20 cellular contexts compared by ENCODE assay signal in the genomic region with DNA sequence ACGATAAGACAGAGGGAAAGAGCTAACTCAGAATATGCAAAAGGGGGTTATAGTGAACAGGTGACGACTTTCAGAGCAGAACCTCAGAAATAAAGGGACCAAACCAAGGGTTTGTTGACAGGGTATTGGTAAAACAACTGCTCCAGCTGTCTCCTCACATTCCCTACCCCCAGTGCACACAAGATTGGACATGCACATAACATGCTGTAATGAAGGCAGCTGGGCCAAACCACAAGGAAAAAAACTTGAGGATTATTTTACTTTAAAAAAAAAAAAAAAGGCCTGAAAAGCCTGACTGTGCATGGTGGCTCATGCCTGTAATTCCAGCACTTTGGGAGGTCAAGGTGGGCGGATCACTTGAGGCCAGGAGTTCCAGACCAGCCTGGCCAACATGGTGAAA. TPM values are rescaled to one million over a fixed set of nuclear protein-coding genes. Genes with fewer than 3 reads are reported as not detected.
DNase-seq lines count a peak whose midpoint lies in the region; ATAC-seq and TF ChIP-seq lines count a peak whose summit lies in the region.
"Had no signal": no experiment of that assay in that cellular context is flagged by ENCODE, and none has a peak within 500 bp of the region (broad histone marks: within the 10 kb centered on the region; RNA-seq: fewer than 3 reads in every experiment).

No MANE protein-coding gene starts in this region.

- H3K9me3 Mint-ChIP-seq in nephron (no peaks in the 10 kb centered on the region), CD14-positive monocyte (no peaks in the 10 kb centered on the region)
- H3K9me3 Mint-ChIP-seq: activated CD4-positive, alpha-beta T cell treated with anti-CD3 and anti-CD28 coated beads, Interleukin-2, amount 10 ng/mL, durations not matched to agents 7 days and 5 days had no signal

- no peak overlapping the region for H3K4me3 ChIP-seq in MG63
- H3K4me3 ChIP-seq: tibial nerve had no signal

- peaks cover 23% of the 10 kb centered on the region for H3K4me1 Mint-ChIP-seq in nephron
- H3K4me1 Mint-ChIP-seq in CD14-positive monocyte: peaks cover 21% of the 10 kb centered on the region

- H3K27me3 Mint-ChIP-seq in nephron (ENCODE audit: low read depth) (peaks cover 6% of the 10 kb centered on the region), CD14-positive monocyte (ENCODE audit: low read depth in 3 of 3) (peaks cover 0 to 3% (median under 1%) of the 10 kb centered on the region in 3 donors)
- H3K27me3 Mint-ChIP-seq: activated CD4-positive, alpha-beta T cell treated with anti-CD3 and anti-CD28 coated beads, Interleukin-2, amount 10 ng/mL, durations not matched to agents 7 days and 5 days had no signal

- H3K9me3 ChIP-seq in MG63: no peaks in the 10 kb centered on the region
- H3K9me3 ChIP-seq: tibial nerve had no signal

- intact Hi-C loops in CD14-positive monocyte (cut with micrococcal nuclease): no loop called here

- no peaks in the 10 kb centered on the region for H3K27me3 ChIP-seq in MG63
- H3K27me3 ChIP-seq: tibial nerve had no signal

- ATAC-seq in HG03196 (IDR thresholded peaks at IDR 0.05; ENCODE audit: unreplicated experiment): no peak

- H3K27ac Mint-ChIP-seq in nephron (no peak overlapping the region), CD14-positive monocyte (no peak overlapping the region)
- H3K27ac Mint-ChIP-seq: activated CD4-positive, alpha-beta T cell treated with anti-CD3 and anti-CD28 coated beads, Interleukin-2, amount 10 ng/mL, durations not matched to agents 7 days and 5 days; progenitor cell of endocrine pancreas had no signal

- TF ChIP-seq CTCF in nephron (IDR thresholded peaks at IDR 0.05; ENCODE audit: unreplicated experiment in 3 of 3): no peak
- no peak for TF ChIP-seq CTCF in CD14-positive monocyte (IDR thresholded peaks at IDR 0.05)

- peaks cover 2% of the 10 kb centered on the region; the same call in 1 of the 2 replicates for H3K36me3 ChIP-seq in MG63

- H3K4me3 Mint-ChIP-seq in nephron (peak overlapping the region in 2 of 3 experiments; percentile 36 to 38), CD14-positive monocyte (no peak overlapping the region)
- H3K4me3 Mint-ChIP-seq: activated CD4-positive, alpha-beta T cell treated with anti-CD3 and anti-CD28 coated beads, Interleukin-2, amount 10 ng/mL, durations not matched to agents 7 days and 5 days had no signal

- H3K36me3 Mint-ChIP-seq in nephron (ENCODE audit: low read depth): peaks cover 27% of the 10 kb centered on the region
- peaks cover 18 to 19% of the 10 kb centered on the region in 2 donors for H3K36me3 Mint-ChIP-seq in CD14-positive monocyte

- DNase-seq in AG20443 (ENCODE audit: low spot score) (peak; percentile 86), MG63 (peak; percentile 68), dedifferentiated amniotic fluid mesenchymal stem cell (ENCODE audit: extremely low spot score) (peak; percentile 87), Kasumi-1 (lab: John Stamatoyannopoulos, UW) (no peak), cerebellar cortex (ENCODE audit: low spot score) (no peak), CD14-positive monocyte (ENCODE audit: low spot score) (no peak)
- DNase-seq: activated CD4-positive, alpha-beta T cell treated with anti-CD3 and anti-CD28 coated beads, Interleukin-2, amount 10 ng/mL, durations not matched to agents 7 days and 5 days; activated T-cell treated with anti-CD3 and anti-CD28 coated beads, Interleukin-2, amount 50 U/mL, for 1 hour; dermis blood vessel endothelial cell; GDM1; GOT3; Karpas-422; NCI-H1930; NCI-H82; stimulated activated CD4-positive, alpha-beta T cell treated with anti-CD3 and anti-CD28 coated beads, Interleukin-2, amount 100 ng/mL, for 24 hours; stimulated activated CD8-positive, alpha-beta memory T cell treated with anti-CD3 and anti-CD28 coated beads, Interleukin-4, amount 100 ng/mL, for 48 hours had no signal

RNA-seq across cellular contexts. Expression of gene RBM43, which starts 3.5 kb away (rescaled TPM):
- total RNA-seq in MG63 (2014; rRNA removed; shearing (Covaris generic); ENCODE audit: low replicate concordance): 1.9 and 3.8 TPM in 2 replicates
- polyA plus RNA-seq in CD14-positive monocyte: under 1 TPM; 0.24 to 0.38 TPM

RNA-seq across cellular contexts. Expression of gene NMI, which starts 31.3 kb away (rescaled TPM):
- 8.6 and 11.8 TPM in 2 replicates for total RNA-seq in MG63 (2014; rRNA removed; shearing (Covaris generic); ENCODE audit: low replicate concordance)
- 10 to 100 TPM; 72.3 to 83.0 TPM for polyA plus RNA-seq in CD14-positive monocyte

Comparison
In these comparisons a context has a peak if more than half of its experiments do, and no peak if none do; other contexts are left out.
1. DNase-seq: peak in AG20443 (single experiment), MG63 (single experiment) and dedifferentiated amniotic fluid mesenchymal stem cell (single experiment); none in Kasumi-1 (0 of 2), cerebellar cortex (single experiment) and CD14-positive monocyte (single experiment).
2. H3K4me3 Mint-ChIP-seq: peak in nephron (2 of 3); none in CD14-positive monocyte (0 of 2).